Comparison of ENCODE assay signal across 8 cellular contexts in genomic region chr12:92827836-92828431, GRCh38.
DNase-seq lines count a peak whose midpoint lies in the region; ATAC-seq and TF ChIP-seq lines count a peak whose summit lies in the region.

No MANE protein-coding gene starts in this region.

- H3K27me3 ChIP-seq in HCT116 (ENCODE audit: insufficient read depth, low read length) = no peaks in the 10 kb centered on the region

- H3K9me3 ChIP-seq in HCT116 (ENCODE audit: control insufficient read depth in 1 of 2, insufficient read depth in 1 of 2, low read depth in 1 of 2, low read length in 2 of 2) = no peaks in the 10 kb centered on the region

- no peak for TF ChIP-seq POLR2A in HCT116 (IDR thresholded peaks at IDR 0.05; ENCODE audit: borderline replicate concordance, extremely low read depth, insufficient read depth, insufficient read length)
- no peak for TF ChIP-seq POLR2A in GM18505 (IDR thresholded peaks at IDR 0.05; ENCODE audit: borderline replicate concordance, extremely low read depth, insufficient read depth, insufficient read length)

- CTCF ChIA-PET in HCT116 (lab: Charles Lee) = interaction anchor here (0.8 to 1.6 kb wide), 15 partner anchors 9 to 143 kb away, joined by 3 to 10 read pairs (median 3); no protein-coding TSS in a partner anchor

- H3K27ac ChIP-seq in HCT116 (ENCODE audit: low read depth, low read length) = no peak overlapping the region

- intact Hi-C loops in HCT116 (cut with micrococcal nuclease) = loop anchor here (5.0 to 10.0 kb wide), 2 partner anchors 157 to 264 kb away; no protein-coding TSS in a partner anchor

- no peak overlapping the region for H3K4me2 ChIP-seq in HCT116 (ENCODE audit: low read length)

- no TSS peak for BruUV-seq in HCT116 (replicated peaks; lab: Mats Ljungman, UMichigan)

- H3K79me2 ChIP-seq in HCT116 (ENCODE audit: insufficient read depth, low read length) = no peaks in the 10 kb centered on the region

- H3K4me1 ChIP-seq in HCT116 (ENCODE audit: control insufficient read depth in 1 of 2, insufficient read depth in 2 of 2, low read length in 2 of 2) = no peaks in the 10 kb centered on the region

- TF ChIP-seq CTCF in HCT116 (IDR thresholded peaks at IDR 0.05 in 2 of 3, conservative IDR thresholded peaks at IDR 0.05 in 1 of 3; ENCODE audit: borderline replicate concordance in 1 of 3, insufficient read depth in 1 of 3, low read depth in 2 of 3, low read length in 2 of 3) = peak; percentile 77 to 91 (median 87); a peak in 5 of 6 replicates

- RAD21 ChIA-PET in HCT116 (lab: Charles Lee; ENCODE audit: low non-redundant PET in 1 of 2, low total read pairs in 2 of 2, uncharacterized antibody in 2 of 2, unreplicated experiment in 2 of 2) = no interaction called here

- DNase-seq in DMS114 treated with DMSO at 0.1 percent for 48 hours (lab: John Stamatoyannopoulos, UW; ENCODE audit: unreplicated experiment) (peak; percentile 69), HCT116 (ENCODE audit: low read depth, low spot score) (peak; percentile 28), RPMI8226 (peak; percentile 49), myocyte (ENCODE audit: low read depth) (peak; percentile 33), NCI-H774 (lab: John Stamatoyannopoulos, UW) (no peak)
- DNase-seq in central memory CD4-positive, alpha-beta T cell = peak; percentile 1

- POLR2A ChIA-PET in HCT116 (lab: Charles Lee) = interaction anchor here (0.6 kb wide), 1 partner anchor 13 kb away, joined by 3 read pairs; no protein-coding TSS in a partner anchor

- no peaks in the 10 kb centered on the region for H3K36me3 ChIP-seq in HCT116 (ENCODE audit: control insufficient read depth in 1 of 2, insufficient read depth in 2 of 2, low read length in 2 of 2)

- H3K4me3 ChIP-seq in HCT116 (replicated peaks in 1 of 2; ENCODE audit: low read depth in 1 of 2, low read length in 2 of 2) = no peak overlapping the region

- no peak overlapping the region for H2AFZ ChIP-seq in HCT116 (ENCODE audit: low read depth, low read length, poor library complexity, severe bottlenecking)

- TF ChIP-seq RAD21 in HCT116 (IDR thresholded peaks at IDR 0.05; ENCODE audit: low read depth) = peak; percentile 72

- H3K9me2 ChIP-seq in HCT116 (ENCODE audit: insufficient read depth) = no peaks in the 10 kb centered on the region

- ATAC-seq in HCT116 (peak; percentile 70), GM18867 (IDR thresholded peaks at IDR 0.05; ENCODE audit: unreplicated experiment) (no peak), GM18505 (IDR thresholded peaks at IDR 0.05; ENCODE audit: unreplicated experiment) (no peak)

- no peak overlapping the region for H3K9ac ChIP-seq in HCT116 (ENCODE audit: low read length)

- H4K20me1 ChIP-seq in HCT116 (ENCODE audit: insufficient read depth) = no peaks in the 10 kb centered on the region

TF ChIP-seq in HCT116, 20 proteins besides CTCF, POLR2A, EP300 and RAD21:
- TF ChIP-seq TCF7L2 (IDR thresholded peaks at IDR 0.05; ENCODE audit: borderline replicate concordance, extremely low read depth, insufficient read depth, insufficient read length) (no peak), FOSL1 (IDR thresholded peaks at IDR 0.05; ENCODE audit: low read depth) (no peak), SRF (IDR thresholded peaks at IDR 0.05; ENCODE audit: low read depth) (no peak), CBX3 (IDR thresholded peaks at IDR 0.05; ENCODE audit: low read depth) (no peak), ELF1 (IDR thresholded peaks at IDR 0.05; ENCODE audit: borderline replicate concordance, low read depth) (no peak), POLR2AphosphoS5 (IDR thresholded peaks at IDR 0.05; ENCODE audit: low read depth, low read length) (no peak), YY1 (IDR thresholded peaks at IDR 0.05; ENCODE audit: extremely low read depth, insufficient replicate concordance, low read depth, low read length) (no peak), SIN3A (IDR thresholded peaks at IDR 0.05; ENCODE audit: low read depth) (no peak), ZFX (IDR thresholded peaks at IDR 0.05) (no peak)
- TF ChIP-seq, protein P1, sequence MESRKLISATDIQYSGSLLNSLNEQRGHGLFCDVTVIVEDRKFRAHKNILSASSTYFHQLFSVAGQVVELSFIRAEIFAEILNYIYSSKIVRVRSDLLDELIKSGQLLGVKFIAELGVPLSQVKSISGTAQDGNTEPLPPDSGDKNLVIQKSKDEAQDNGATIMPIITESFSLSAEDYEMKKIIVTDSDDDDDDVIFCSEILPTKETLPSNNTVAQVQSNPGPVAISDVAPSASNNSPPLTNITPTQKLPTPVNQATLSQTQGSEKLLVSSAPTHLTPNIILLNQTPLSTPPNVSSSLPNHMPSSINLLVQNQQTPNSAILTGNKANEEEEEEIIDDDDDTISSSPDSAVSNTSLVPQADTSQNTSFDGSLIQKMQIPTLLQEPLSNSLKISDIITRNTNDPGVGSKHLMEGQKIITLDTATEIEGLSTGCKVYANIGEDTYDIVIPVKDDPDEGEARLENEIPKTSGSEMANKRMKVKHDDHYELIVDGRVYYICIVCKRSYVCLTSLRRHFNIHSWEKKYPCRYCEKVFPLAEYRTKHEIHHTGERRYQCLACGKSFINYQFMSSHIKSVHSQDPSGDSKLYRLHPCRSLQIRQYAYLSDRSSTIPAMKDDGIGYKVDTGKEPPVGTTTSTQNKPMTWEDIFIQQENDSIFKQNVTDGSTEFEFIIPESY (IDR thresholded peaks at IDR 0.05; ENCODE audit: extremely low read depth, insufficient replicate concordance, low read length) = no peak
